ENCODE assay signal across 1 cellular context in the genomic region with DNA sequence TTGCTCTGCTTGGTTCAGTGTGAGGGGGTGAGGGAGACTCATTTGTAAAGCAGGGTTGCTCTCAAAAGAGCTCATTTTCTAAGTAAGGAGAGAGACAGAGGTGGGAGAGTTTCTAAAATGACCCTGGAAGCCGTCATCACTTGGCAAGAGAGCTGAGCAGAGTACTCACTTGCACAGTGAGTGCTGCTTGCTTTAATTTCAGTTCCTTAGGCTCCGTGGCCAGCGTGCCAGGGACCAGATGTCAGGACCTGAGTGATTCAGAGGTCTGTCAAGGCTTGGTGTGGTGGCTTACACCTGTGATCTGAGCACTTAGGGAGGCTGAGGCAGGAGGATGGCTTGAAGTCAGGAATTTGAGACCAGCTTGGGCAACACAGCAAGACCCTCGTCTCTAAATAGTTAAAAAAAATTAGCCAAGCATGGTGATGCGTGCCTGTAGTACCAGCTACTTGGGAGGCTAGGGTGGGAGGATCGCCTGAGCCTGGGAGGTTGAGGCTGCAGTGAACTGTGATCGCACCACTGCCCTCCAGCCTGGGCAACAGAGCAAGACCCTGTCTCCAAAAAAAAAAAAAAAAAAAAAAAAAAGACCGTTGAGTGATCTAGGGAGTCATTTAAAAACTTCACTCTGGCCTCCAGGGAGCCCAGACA.
TF ChIP-seq lines count a peak whose summit lies in the region.

No MANE protein-coding gene starts in this region.

TF ChIP-seq in GM23338, 12 proteins besides CTCF, POLR2A, EP300 and RAD21 (continued from another document):
- no peak for TF ChIP-seq NANOG (IDR thresholded peaks at IDR 0.05; ENCODE audit: borderline replicate concordance)
- no peak for TF ChIP-seq ZNF331 (CRISPR knock-in tag; IDR thresholded peaks at IDR 0.05; ENCODE audit: low read depth)
- TF ChIP-seq, protein P1, sequence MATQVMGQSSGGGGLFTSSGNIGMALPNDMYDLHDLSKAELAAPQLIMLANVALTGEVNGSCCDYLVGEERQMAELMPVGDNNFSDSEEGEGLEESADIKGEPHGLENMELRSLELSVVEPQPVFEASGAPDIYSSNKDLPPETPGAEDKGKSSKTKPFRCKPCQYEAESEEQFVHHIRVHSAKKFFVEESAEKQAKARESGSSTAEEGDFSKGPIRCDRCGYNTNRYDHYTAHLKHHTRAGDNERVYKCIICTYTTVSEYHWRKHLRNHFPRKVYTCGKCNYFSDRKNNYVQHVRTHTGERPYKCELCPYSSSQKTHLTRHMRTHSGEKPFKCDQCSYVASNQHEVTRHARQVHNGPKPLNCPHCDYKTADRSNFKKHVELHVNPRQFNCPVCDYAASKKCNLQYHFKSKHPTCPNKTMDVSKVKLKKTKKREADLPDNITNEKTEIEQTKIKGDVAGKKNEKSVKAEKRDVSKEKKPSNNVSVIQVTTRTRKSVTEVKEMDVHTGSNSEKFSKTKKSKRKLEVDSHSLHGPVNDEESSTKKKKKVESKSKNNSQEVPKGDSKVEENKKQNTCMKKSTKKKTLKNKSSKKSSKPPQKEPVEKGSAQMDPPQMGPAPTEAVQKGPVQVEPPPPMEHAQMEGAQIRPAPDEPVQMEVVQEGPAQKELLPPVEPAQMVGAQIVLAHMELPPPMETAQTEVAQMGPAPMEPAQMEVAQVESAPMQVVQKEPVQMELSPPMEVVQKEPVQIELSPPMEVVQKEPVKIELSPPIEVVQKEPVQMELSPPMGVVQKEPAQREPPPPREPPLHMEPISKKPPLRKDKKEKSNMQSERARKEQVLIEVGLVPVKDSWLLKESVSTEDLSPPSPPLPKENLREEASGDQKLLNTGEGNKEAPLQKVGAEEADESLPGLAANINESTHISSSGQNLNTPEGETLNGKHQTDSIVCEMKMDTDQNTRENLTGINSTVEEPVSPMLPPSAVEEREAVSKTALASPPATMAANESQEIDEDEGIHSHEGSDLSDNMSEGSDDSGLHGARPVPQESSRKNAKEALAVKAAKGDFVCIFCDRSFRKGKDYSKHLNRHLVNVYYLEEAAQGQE (IDR thresholded peaks at IDR 0.05; ENCODE audit: unreplicated experiment), result no peak
- TF ChIP-seq STAT1 (IDR thresholded peaks at IDR 0.05; ENCODE audit: unreplicated experiment), result no peak
- TF ChIP-seq, protein P2, sequence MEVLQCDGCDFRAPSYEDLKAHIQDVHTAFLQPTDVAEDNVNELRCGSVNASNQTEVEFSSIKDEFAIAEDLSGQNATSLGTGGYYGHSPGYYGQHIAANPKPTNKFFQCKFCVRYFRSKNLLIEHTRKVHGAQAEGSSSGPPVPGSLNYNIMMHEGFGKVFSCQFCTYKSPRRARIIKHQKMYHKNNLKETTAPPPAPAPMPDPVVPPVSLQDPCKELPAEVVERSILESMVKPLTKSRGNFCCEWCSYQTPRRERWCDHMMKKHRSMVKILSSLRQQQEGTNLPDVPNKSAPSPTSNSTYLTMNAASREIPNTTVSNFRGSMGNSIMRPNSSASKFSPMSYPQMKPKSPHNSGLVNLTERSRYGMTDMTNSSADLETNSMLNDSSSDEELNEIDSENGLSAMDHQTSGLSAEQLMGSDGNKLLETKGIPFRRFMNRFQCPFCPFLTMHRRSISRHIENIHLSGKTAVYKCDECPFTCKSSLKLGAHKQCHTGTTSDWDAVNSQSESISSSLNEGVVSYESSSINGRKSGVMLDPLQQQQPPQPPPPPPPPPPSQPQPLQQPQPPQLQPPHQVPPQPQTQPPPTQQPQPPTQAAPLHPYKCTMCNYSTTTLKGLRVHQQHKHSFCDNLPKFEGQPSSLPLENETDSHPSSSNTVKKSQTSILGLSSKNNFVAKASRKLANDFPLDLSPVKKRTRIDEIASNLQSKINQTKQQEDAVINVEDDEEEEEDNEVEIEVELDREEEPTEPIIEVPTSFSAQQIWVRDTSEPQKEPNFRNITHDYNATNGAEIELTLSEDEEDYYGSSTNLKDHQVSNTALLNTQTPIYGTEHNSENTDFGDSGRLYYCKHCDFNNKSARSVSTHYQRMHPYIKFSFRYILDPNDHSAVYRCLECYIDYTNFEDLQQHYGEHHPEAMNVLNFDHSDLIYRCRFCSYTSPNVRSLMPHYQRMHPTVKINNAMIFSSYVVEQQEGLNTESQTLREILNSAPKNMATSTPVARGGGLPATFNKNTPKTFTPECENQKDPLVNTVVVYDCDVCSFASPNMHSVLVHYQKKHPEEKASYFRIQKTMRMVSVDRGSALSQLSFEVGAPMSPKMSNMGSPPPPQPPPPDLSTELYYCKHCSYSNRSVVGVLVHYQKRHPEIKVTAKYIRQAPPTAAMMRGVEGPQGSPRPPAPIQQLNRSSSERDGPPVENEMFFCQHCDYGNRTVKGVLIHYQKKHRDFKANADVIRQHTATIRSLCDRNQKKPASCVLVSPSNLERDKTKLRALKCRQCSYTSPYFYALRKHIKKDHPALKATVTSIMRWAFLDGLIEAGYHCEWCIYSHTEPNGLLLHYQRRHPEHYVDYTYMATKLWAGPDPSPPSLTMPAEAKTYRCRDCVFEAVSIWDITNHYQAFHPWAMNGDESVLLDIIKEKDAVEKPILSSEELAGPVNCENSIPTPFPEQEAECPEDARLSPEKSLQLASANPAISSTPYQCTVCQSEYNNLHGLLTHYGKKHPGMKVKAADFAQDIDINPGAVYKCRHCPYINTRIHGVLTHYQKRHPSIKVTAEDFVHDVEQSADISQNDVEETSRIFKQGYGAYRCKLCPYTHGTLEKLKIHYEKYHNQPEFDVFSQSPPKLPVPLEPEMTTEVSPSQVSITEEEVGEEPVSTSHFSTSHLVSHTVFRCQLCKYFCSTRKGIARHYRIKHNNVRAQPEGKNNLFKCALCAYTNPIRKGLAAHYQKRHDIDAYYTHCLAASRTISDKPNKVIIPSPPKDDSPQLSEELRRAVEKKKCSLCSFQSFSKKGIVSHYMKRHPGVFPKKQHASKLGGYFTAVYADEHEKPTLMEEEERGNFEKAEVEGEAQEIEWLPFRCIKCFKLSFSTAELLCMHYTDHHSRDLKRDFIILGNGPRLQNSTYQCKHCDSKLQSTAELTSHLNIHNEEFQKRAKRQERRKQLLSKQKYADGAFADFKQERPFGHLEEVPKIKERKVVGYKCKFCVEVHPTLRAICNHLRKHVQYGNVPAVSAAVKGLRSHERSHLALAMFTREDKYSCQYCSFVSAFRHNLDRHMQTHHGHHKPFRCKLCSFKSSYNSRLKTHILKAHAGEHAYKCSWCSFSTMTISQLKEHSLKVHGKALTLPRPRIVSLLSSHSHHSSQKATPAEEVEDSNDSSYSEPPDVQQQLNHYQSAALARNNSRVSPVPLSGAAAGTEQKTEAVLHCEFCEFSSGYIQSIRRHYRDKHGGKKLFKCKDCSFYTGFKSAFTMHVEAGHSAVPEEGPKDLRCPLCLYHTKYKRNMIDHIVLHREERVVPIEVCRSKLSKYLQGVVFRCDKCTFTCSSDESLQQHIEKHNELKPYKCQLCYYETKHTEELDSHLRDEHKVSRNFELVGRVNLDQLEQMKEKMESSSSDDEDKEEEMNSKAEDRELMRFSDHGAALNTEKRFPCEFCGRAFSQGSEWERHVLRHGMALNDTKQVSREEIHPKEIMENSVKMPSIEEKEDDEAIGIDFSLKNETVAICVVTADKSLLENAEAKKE (CRISPR knock-in tag; IDR thresholded peaks at IDR 0.05), result no peak
- TF ChIP-seq POLR2AphosphoS5 (IDR thresholded peaks at IDR 0.05; ENCODE audit: low read depth), result no peak
- TF ChIP-seq, protein P3, sequence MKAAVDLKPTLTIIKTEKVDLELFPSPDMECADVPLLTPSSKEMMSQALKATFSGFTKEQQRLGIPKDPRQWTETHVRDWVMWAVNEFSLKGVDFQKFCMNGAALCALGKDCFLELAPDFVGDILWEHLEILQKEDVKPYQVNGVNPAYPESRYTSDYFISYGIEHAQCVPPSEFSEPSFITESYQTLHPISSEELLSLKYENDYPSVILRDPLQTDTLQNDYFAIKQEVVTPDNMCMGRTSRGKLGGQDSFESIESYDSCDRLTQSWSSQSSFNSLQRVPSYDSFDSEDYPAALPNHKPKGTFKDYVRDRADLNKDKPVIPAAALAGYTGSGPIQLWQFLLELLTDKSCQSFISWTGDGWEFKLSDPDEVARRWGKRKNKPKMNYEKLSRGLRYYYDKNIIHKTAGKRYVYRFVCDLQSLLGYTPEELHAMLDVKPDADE (IDR thresholded peaks at IDR 0.05), result no peak
- no peak for TF ChIP-seq EZH2 (IDR thresholded peaks at IDR 0.05; ENCODE audit: low read depth, unreplicated experiment)
